17 cellular contexts compared by ENCODE assay signal in genomic region chr12:27303139-27304111, GRCh38. TPM values are rescaled to one million over a fixed set of nuclear protein-coding genes. Genes with fewer than 3 reads are reported as not detected.
DNase-seq lines count a peak whose midpoint lies in the region; ATAC-seq and TF ChIP-seq lines count a peak whose summit lies in the region.
"Had no signal": no experiment of that assay in that cellular context is flagged by ENCODE, and none has a peak within 500 bp of the region (broad histone marks: within the 10 kb centered on the region; RNA-seq: fewer than 3 reads in every experiment).

No MANE protein-coding gene starts in this region.

- no peak for TF ChIP-seq EP300 in gastroesophageal sphincter (IDR thresholded peaks at IDR 0.05)

- peaks cover 0 to 35% of the 10 kb centered on the region in 2 donors for H3K36me3 ChIP-seq in gastroesophageal sphincter
- H3K36me3 ChIP-seq in thoracic aorta, result peaks cover 33% of the 10 kb centered on the region
- no peaks in the 10 kb centered on the region for H3K36me3 ChIP-seq in CD8-positive, alpha-beta T cell (ENCODE audit: insufficient read depth, low read length)
- H3K36me3 ChIP-seq: breast epithelium had no signal

- H3K27me3 Mint-ChIP-seq in activated naive CD8-positive, alpha-beta T cell treated with anti-CD3 and anti-CD28 coated beads, Interleukin-2, amount 10 ng/mL, durations not matched to agents 7 days and 5 days, result no peaks in the 10 kb centered on the region
- H3K27me3 Mint-ChIP-seq in activated naive CD8-positive, alpha-beta T cell treated with anti-CD3 and anti-CD28 coated beads for 36 hours, result no peaks in the 10 kb centered on the region
- no peaks in the 10 kb centered on the region for H3K27me3 Mint-ChIP-seq in CD8-positive, alpha-beta T cell (ENCODE audit: low read depth)
- H3K27me3 Mint-ChIP-seq: activated CD4-positive, alpha-beta T cell treated with anti-CD3 and anti-CD28 coated beads, Interleukin-2, amount 10 ng/mL, durations not matched to agents 24 days and 14 days had no signal

- H3K27me3 ChIP-seq in gastroesophageal sphincter, result no peaks in the 10 kb centered on the region
- H3K27me3 ChIP-seq in thoracic aorta (replicated peaks; ENCODE audit: insufficient read depth), result no peaks in the 10 kb centered on the region
- H3K27me3 ChIP-seq in CD8-positive, alpha-beta T cell (ENCODE audit: insufficient read depth, low read length), result no peaks in the 10 kb centered on the region
- H3K27me3 ChIP-seq: breast epithelium had no signal

- no peak overlapping the region for H3K4me3 Mint-ChIP-seq in activated naive CD8-positive, alpha-beta T cell treated with anti-CD3 and anti-CD28 coated beads, Interleukin-2, amount 10 ng/mL, durations not matched to agents 7 days and 5 days
- H3K4me3 Mint-ChIP-seq in activated naive CD8-positive, alpha-beta T cell treated with anti-CD3 and anti-CD28 coated beads for 36 hours, result no peak overlapping the region
- no peak overlapping the region for H3K4me3 Mint-ChIP-seq in CD8-positive, alpha-beta T cell
- H3K4me3 Mint-ChIP-seq: activated CD4-positive, alpha-beta T cell treated with anti-CD3 and anti-CD28 coated beads, Interleukin-2, amount 10 ng/mL, durations not matched to agents 24 days and 14 days; activated T-helper 1 cell treated with anti-CD3 and anti-CD28 coated beads, Interleukin-12 subunit alpha, Interleukin-12 subunit beta, Interleukin-2, Interleukin-4 antibody, amounts not matched to agents 30 ng/mL and 10 ng/mL and 1 ng/mL, durations not matched to agents 14 hours and 24 hours and 36 hours; stimulated activated effector memory CD8-positive, alpha-beta T cell treated with anti-CD3 and anti-CD28 coated beads, Interleukin-12 subunit alpha, Interleukin-12 subunit beta, amount 100 ng/mL, for 72 hours had no signal

- no peaks in the 10 kb centered on the region for H3K9me3 Mint-ChIP-seq in activated naive CD8-positive, alpha-beta T cell treated with anti-CD3 and anti-CD28 coated beads, Interleukin-2, amount 10 ng/mL, durations not matched to agents 7 days and 5 days
- H3K9me3 Mint-ChIP-seq in activated naive CD8-positive, alpha-beta T cell treated with anti-CD3 and anti-CD28 coated beads for 36 hours, result no peaks in the 10 kb centered on the region
- no peaks in the 10 kb centered on the region for H3K9me3 Mint-ChIP-seq in CD8-positive, alpha-beta T cell
- H3K9me3 Mint-ChIP-seq: activated CD4-positive, alpha-beta T cell treated with anti-CD3 and anti-CD28 coated beads, Interleukin-2, amount 10 ng/mL, durations not matched to agents 24 days and 14 days; activated T-helper 1 cell treated with anti-CD3 and anti-CD28 coated beads, Interleukin-12 subunit alpha, Interleukin-12 subunit beta, Interleukin-2, Interleukin-4 antibody, amounts not matched to agents 30 ng/mL and 10 ng/mL and 1 ng/mL, durations not matched to agents 14 hours and 24 hours and 36 hours; stimulated activated effector memory CD8-positive, alpha-beta T cell treated with anti-CD3 and anti-CD28 coated beads, Interleukin-12 subunit alpha, Interleukin-12 subunit beta, amount 100 ng/mL, for 72 hours had no signal

- H3K4me3 ChIP-seq in gastroesophageal sphincter, result no peak overlapping the region
- H3K4me3 ChIP-seq in thoracic aorta, result no peak overlapping the region
- H3K4me3 ChIP-seq in CD8-positive, alpha-beta T cell (ENCODE audit: low read depth, low read length), result no peak overlapping the region
- H3K4me3 ChIP-seq: breast epithelium had no signal

- H3K4me1 ChIP-seq in gastroesophageal sphincter (peaks cover 0 to 55% (median 4%) of the 10 kb centered on the region in 3 donors), thoracic aorta (ENCODE audit: control insufficient read depth in 1 of 2, low read depth in 2 of 2) (peaks cover 45 to 79% of the 10 kb centered on the region in 2 donors)
- H3K4me1 ChIP-seq in CD8-positive, alpha-beta T cell (ENCODE audit: insufficient read depth, low read length), result no peaks in the 10 kb centered on the region
- H3K4me1 ChIP-seq: breast epithelium had no signal

- intact Hi-C loops in CD8-positive, alpha-beta T cell (cut with DNase I, micrococcal nuclease), result loop anchor here in 1 of 2 experiments (1.0 to 10.0 kb wide), 2 partner anchors 286 to 1869 kb away; no protein-coding TSS in a partner anchor

- POLR2A ChIA-PET in activated naive CD8-positive, alpha-beta T cell treated with anti-CD3 and anti-CD28 coated beads, Interleukin-2, amount 10 ng/mL, durations not matched to agents 7 days and 5 days (lab: Charles Lee), result no interaction called here
- POLR2A ChIA-PET in CD8-positive, alpha-beta T cell (lab: Charles Lee), result interaction anchor here (0.6 to 0.7 kb wide), 2 partner anchors 289 to 1676 kb away, joined by 3 read pairs; partner anchors contain the start of gene TM7SF3

- CTCF ChIA-PET in CD8-positive, alpha-beta T cell (lab: Charles Lee), result interaction anchor here (1.0 to 1.5 kb wide), 2 partner anchors 161 to 449 kb away, joined by 3 to 5 read pairs; no protein-coding TSS in a partner anchor

- H3K9me3 ChIP-seq in gastroesophageal sphincter (no peaks in the 10 kb centered on the region), thoracic aorta (no peaks in the 10 kb centered on the region)
- no peaks in the 10 kb centered on the region for H3K9me3 ChIP-seq in CD8-positive, alpha-beta T cell (ENCODE audit: low read length)
- H3K9me3 ChIP-seq: breast epithelium had no signal

- no peak for TF ChIP-seq CTCF in gastroesophageal sphincter (IDR thresholded peaks at IDR 0.05)
- TF ChIP-seq CTCF in thoracic aorta (IDR thresholded peaks at IDR 0.05), result no peak
- no peak for TF ChIP-seq CTCF in CD8-positive, alpha-beta T cell (IDR thresholded peaks at IDR 0.05)

- WGBS in gastroesophageal sphincter (ENCODE audit: low coverage in 1 of 2), 2 donors, result 17 to 63% methylated on average over 1 to 3 of the region's 3 CpGs

- ATAC-seq in activated naive CD8-positive, alpha-beta T cell treated with anti-CD3 and anti-CD28 coated beads, Interleukin-2, amount 10 ng/mL, durations not matched to agents 7 days and 5 days (ENCODE audit: low read depth), result no peak
- ATAC-seq in gastroesophageal sphincter, result no peak
- no peak for ATAC-seq in thoracic aorta (ENCODE audit: insufficient number of reproducible peaks, low FRiP score, low read depth)
- no peak for ATAC-seq in CD8-positive, alpha-beta T cell
- no peak for ATAC-seq in GM18502 (IDR thresholded peaks at IDR 0.05; ENCODE audit: poor library complexity, unreplicated experiment)
- ATAC-seq: stimulated activated effector memory CD8-positive, alpha-beta T cell treated with anti-CD3 and anti-CD28 coated beads, Interleukin-12 subunit alpha, Interleukin-12 subunit beta, amount 100 ng/mL, for 72 hours had no signal

- peaks cover 6% of the 10 kb centered on the region for H3K4me1 Mint-ChIP-seq in activated naive CD8-positive, alpha-beta T cell treated with anti-CD3 and anti-CD28 coated beads, Interleukin-2, amount 10 ng/mL, durations not matched to agents 7 days and 5 days
- peaks cover 5% of the 10 kb centered on the region for H3K4me1 Mint-ChIP-seq in activated naive CD8-positive, alpha-beta T cell treated with anti-CD3 and anti-CD28 coated beads for 36 hours
- H3K4me1 Mint-ChIP-seq in CD8-positive, alpha-beta T cell (ENCODE audit: low read depth), result no peaks in the 10 kb centered on the region
- H3K4me1 Mint-ChIP-seq: stimulated activated effector memory CD8-positive, alpha-beta T cell treated with anti-CD3 and anti-CD28 coated beads, Interleukin-12 subunit alpha, Interleukin-12 subunit beta, amount 100 ng/mL, for 72 hours had no signal

- H3K36me3 Mint-ChIP-seq in activated naive CD8-positive, alpha-beta T cell treated with anti-CD3 and anti-CD28 coated beads, Interleukin-2, amount 10 ng/mL, durations not matched to agents 7 days and 5 days, result peaks cover 9% of the 10 kb centered on the region
- H3K36me3 Mint-ChIP-seq in activated naive CD8-positive, alpha-beta T cell treated with anti-CD3 and anti-CD28 coated beads for 36 hours, result peaks cover 12% of the 10 kb centered on the region
- H3K36me3 Mint-ChIP-seq in CD8-positive, alpha-beta T cell, result peaks cover 32% of the 10 kb centered on the region

- H3K27ac ChIP-seq in gastroesophageal sphincter, result peak overlapping the region in 3 of 4 donors; percentile 48 to 64 (median 54)
- H3K27ac ChIP-seq in thoracic aorta, result peak overlapping the region; percentile 20 to 49
- H3K27ac ChIP-seq in CD8-positive, alpha-beta T cell (ENCODE audit: low read depth, low read length), result no peak overlapping the region
- H3K27ac ChIP-seq: breast epithelium had no signal

- no peak for DNase-seq in activated naive CD8-positive, alpha-beta T cell treated with anti-CD3 and anti-CD28 coated beads, Interleukin-2, amount 10 ng/mL, durations not matched to agents 7 days and 5 days
- DNase-seq in activated naive CD8-positive, alpha-beta T cell treated with anti-CD3 and anti-CD28 coated beads for 36 hours, result no peak
- peak; percentile 34 to 57 for DNase-seq in NCI-H526 (lab: John Stamatoyannopoulos, UW)
- DNase-seq in thoracic aorta (ENCODE audit: low spot score), result no peak
- no peak for DNase-seq in CD8-positive, alpha-beta T cell
- DNase-seq in HPDE6-E6E7 (ENCODE audit: extremely low spot score), result no peak
- DNase-seq: activated CD4-positive, alpha-beta T cell treated with anti-CD3 and anti-CD28 coated beads, Interleukin-2, amount 10 ng/mL, durations not matched to agents 24 days and 14 days; AML-193; Kasumi-1; kidney; NCI-H226; stimulated activated CD4-positive, alpha-beta T cell treated with anti-CD3 and anti-CD28 coated beads, Interleukin-4, amount 100 ng/mL, for 24 hours had no signal

- H3K27ac Mint-ChIP-seq in activated naive CD8-positive, alpha-beta T cell treated with anti-CD3 and anti-CD28 coated beads, Interleukin-2, amount 10 ng/mL, durations not matched to agents 7 days and 5 days, result peak overlapping the region; percentile 23
- no peak overlapping the region for H3K27ac Mint-ChIP-seq in activated naive CD8-positive, alpha-beta T cell treated with anti-CD3 and anti-CD28 coated beads for 36 hours
- H3K27ac Mint-ChIP-seq in CD8-positive, alpha-beta T cell, result no peak overlapping the region
- H3K27ac Mint-ChIP-seq: activated CD4-positive, alpha-beta T cell treated with anti-CD3 and anti-CD28 coated beads, Interleukin-2, amount 10 ng/mL, durations not matched to agents 24 days and 14 days; activated T-helper 1 cell treated with anti-CD3 and anti-CD28 coated beads, Interleukin-12 subunit alpha, Interleukin-12 subunit beta, Interleukin-2, Interleukin-4 antibody, amounts not matched to agents 30 ng/mL and 10 ng/mL and 1 ng/mL, durations not matched to agents 14 hours and 24 hours and 36 hours; stimulated activated effector memory CD8-positive, alpha-beta T cell treated with anti-CD3 and anti-CD28 coated beads, Interleukin-12 subunit alpha, Interleukin-12 subunit beta, amount 100 ng/mL, for 72 hours had no signal

- no peak for TF ChIP-seq POLR2A in gastroesophageal sphincter (IDR thresholded peaks at IDR 0.05)

RNA-seq across cellular contexts. Expression of gene BMAL2, which starts 29.2 kb away (rescaled TPM):
- 10 to 100 TPM in 1 of 2 experiments, 1 to 10 TPM in 1; 8.6 to 11.8 TPM for total RNA-seq in activated naive CD8-positive, alpha-beta T cell treated with anti-CD3 and anti-CD28 coated beads, Interleukin-2, amount 10 ng/mL, durations not matched to agents 7 days and 5 days
- 10 to 100 TPM; 10.8 to 13.3 TPM for total RNA-seq in activated naive CD8-positive, alpha-beta T cell treated with anti-CD3 and anti-CD28 coated beads for 36 hours
- total RNA-seq in gastroesophageal sphincter (1 to 10 TPM; 3.0 to 8.7 (median 6.0) TPM), thoracic aorta (10 to 100 TPM in 1 of 2 donors, 1 to 10 TPM in 1; 5.8 to 11.1 TPM)
- total RNA-seq in CD8-positive, alpha-beta T cell, result not detected

RNA-seq across cellular contexts. Expression of gene STK38L, which starts 59.3 kb away (rescaled TPM):
- total RNA-seq in activated naive CD8-positive, alpha-beta T cell treated with anti-CD3 and anti-CD28 coated beads, Interleukin-2, amount 10 ng/mL, durations not matched to agents 7 days and 5 days, result 10 to 100 TPM; 22.0 to 22.3 TPM
- total RNA-seq in activated naive CD8-positive, alpha-beta T cell treated with anti-CD3 and anti-CD28 coated beads for 36 hours, result 10 to 100 TPM; 31.2 to 32.0 TPM
- total RNA-seq in gastroesophageal sphincter (100 to 1,000 TPM in 1 of 4 donors, 10 to 100 TPM in 3; 70.0 to 111 (median 79.2) TPM), thoracic aorta (100 to 1,000 TPM; 216 to 227 TPM)
- 10 to 100 TPM; 27.0 to 28.6 TPM for total RNA-seq in CD8-positive, alpha-beta T cell

Comparison
In these comparisons a context has a peak if more than half of its experiments do, and no peak if none do; other contexts are left out.
1. DNase-seq: peak in NCI-H526 (2 of 2); none in activated naive CD8-positive, alpha-beta T cell treated with anti-CD3 and anti-CD28 coated beads, Interleukin-2, amount 10 ng/mL, durations not matched to agents 7 days and 5 days (single experiment), activated naive CD8-positive, alpha-beta T cell treated with anti-CD3 and anti-CD28 coated beads for 36 hours (single experiment), thoracic aorta (single experiment), CD8-positive, alpha-beta T cell (0 of 7) and HPDE6-E6E7 (single experiment).